In the genomic region with DNA sequence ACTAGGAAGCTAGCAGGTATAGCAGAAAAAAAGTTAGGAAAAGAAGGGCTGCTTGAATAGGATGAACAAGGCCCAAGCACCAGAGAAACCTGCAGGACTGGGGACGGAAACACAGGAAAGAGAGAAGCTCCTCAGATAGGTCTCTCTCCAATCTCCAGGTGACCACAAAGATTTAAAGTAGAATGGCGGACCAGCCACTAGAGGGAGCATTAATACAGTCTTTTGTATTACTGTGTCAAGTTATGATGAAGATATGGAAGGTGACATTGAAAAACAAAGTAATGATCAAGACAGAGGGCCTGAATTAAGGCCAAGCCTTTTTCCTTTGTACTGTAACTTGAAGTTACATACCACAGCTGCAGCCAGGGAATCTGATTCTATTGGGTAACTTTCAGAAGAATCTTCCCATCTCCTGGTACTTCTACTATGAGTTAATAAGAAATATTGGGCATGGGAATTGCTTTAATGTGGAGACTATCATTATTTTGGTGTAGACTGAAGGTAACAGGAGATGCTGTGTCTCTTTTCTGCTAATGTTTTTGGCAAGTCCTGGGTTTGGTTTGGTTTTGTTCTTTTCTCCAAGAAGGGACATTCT, we compare ENCODE assay signal across 8 cellular contexts. TPM values are rescaled to one million over a fixed set of nuclear protein-coding genes. Genes with fewer than 3 reads are reported as not detected.
A peak's percentile ranks its signal among the peaks of the same experiment; 100 is the strongest.
DNase-seq lines count a peak whose midpoint lies in the region; ATAC-seq and TF ChIP-seq lines count a peak whose summit lies in the region.

No MANE protein-coding gene starts in this region.

- ATAC-seq in GM18867 (IDR thresholded peaks at IDR 0.05; ENCODE audit: unreplicated experiment) = peak; percentile 88
- ATAC-seq in HG03064 (IDR thresholded peaks at IDR 0.05; ENCODE audit: low read depth, unreplicated experiment) = peak; percentile 46

- WGBS in prostate gland = 42% methylated on average over 2 of the region's 2 CpGs

- H3K4me3 ChIP-seq in fibroblast of mammary gland (ENCODE audit: control insufficient read depth, low read depth, low read length) (no peak overlapping the region), prostate gland (no peak overlapping the region)

- no peaks in the 10 kb centered on the region for H3K36me3 ChIP-seq in prostate gland

- no peak for TF ChIP-seq POLR2A in prostate gland (IDR thresholded peaks at IDR 0.05)

- no peaks in the 10 kb centered on the region for H3K27me3 ChIP-seq in prostate gland (replicated peaks; ENCODE audit: insufficient read depth)

- H3K4me1 ChIP-seq in prostate gland (replicated peaks) = no peaks in the 10 kb centered on the region

- no peaks in the 10 kb centered on the region for H3K9me3 ChIP-seq in prostate gland

- TF ChIP-seq CTCF in fibroblast of mammary gland (conservative IDR thresholded peaks at IDR 0.05; ENCODE audit: control insufficient read depth, insufficient read depth, low read depth, low read length) (peak; percentile 66), prostate gland (IDR thresholded peaks at IDR 0.05) (peak in 3 of 4 experiments; percentile 37 to 52 (median 50))

- peak; percentile 75 for DNase-seq in CD1c-positive myeloid dendritic cell (ENCODE audit: extremely low spot score)
- peak; percentile 30 to 72 for DNase-seq in NOMO-1 (lab: John Stamatoyannopoulos, UW; ENCODE audit: unreplicated experiment in 2 of 2)
- peak; percentile 66 for DNase-seq in activated CD8-positive, alpha-beta memory T cell treated with anti-CD3 and anti-CD28 coated beads, Interleukin-2, amount 50 U/mL, for 48 hours
- peak; percentile 43 for DNase-seq in fibroblast of mammary gland (ENCODE audit: low read depth)
- DNase-seq in prostate gland (ENCODE audit: low spot score) = no peak
- no peak for DNase-seq in GM19238 (ENCODE audit: insufficient read length, low spot score)

- H3K27ac ChIP-seq in prostate gland = no peak overlapping the region

- intact Hi-C loops in prostate gland (cut with DNase I) = no loop called here

RNA-seq across cellular contexts. Expression of a gene that starts 33.8 kb away (rescaled TPM):
- total RNA-seq in prostate gland = under 1 TPM; 0.55 to 0.91 TPM

RNA-seq across cellular contexts. Expression of a gene that starts 44.9 kb away (rescaled TPM):
- not detected for total RNA-seq in prostate gland

RNA-seq across cellular contexts. Expression of a gene that starts 54.8 kb away (rescaled TPM):
- 10 to 100 TPM; 18.3 to 44.6 TPM for total RNA-seq in prostate gland

Comparison
In these comparisons a context has a peak if more than half of its experiments do, and no peak if none do; other contexts are left out.
1. DNase-seq: peak in CD1c-positive myeloid dendritic cell (single experiment), NOMO-1 (2 of 2), activated CD8-positive, alpha-beta memory T cell treated with anti-CD3 and anti-CD28 coated beads, Interleukin-2, amount 50 U/mL, for 48 hours (single experiment) and fibroblast of mammary gland (single experiment); none in prostate gland (single experiment) and GM19238 (single experiment).